Comparison of ENCODE assay signal across 8 cellular contexts in the genomic region with DNA sequence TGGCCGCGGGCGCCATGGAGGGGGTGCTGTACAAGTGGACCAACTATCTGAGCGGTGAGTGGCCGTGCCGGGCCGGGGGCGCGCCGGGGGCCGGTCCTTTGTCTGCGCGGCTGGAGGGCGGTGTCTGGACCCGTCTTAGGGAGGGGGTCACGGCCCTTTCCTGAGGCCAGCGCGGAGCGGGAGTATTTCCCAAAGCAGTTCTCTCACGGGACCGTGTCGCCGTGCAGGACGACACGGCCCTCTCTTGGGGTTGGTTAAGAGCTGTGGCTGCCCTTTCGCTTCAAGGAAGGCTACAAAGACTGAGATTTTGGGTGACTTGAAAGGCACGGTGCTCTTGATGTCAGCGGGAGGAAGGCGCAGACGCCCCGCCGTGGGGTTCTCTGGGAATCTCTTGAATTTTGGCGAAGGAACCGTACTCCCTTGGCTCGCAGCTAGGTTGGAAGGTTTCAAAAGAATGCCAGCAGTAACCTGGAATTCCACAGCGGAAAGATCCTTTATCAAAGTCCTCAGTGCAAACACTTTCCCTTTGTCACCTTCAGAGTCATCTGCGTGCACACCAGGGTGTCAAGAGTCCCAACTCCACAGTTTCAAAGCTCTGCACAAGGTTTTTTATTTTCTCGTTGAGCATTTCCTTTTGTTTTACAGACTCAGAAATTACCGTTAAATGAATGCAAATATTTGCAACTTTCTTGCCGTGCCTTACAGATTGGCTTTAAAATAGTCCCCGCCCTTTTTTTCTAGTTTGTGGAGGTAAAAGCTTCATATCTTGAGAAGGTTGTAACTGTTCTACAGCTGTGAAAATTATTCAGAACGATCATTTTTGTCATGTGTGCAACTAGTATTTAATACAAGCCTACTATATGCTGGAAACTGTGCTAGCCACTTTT.
DNase-seq lines count a peak whose midpoint lies in the region; ATAC-seq lines count a peak whose summit lies in the region.

No MANE protein-coding gene starts in this region.

- ATAC-seq in GM19043 (IDR thresholded peaks at IDR 0.05; ENCODE audit: low read depth, unreplicated experiment) (peak; percentile 17), HG03159 (IDR thresholded peaks at IDR 0.05; ENCODE audit: unreplicated experiment) (peak; percentile 14)
- peak; percentile 19 for ATAC-seq in stimulated activated naive CD8-positive, alpha-beta T cell treated with anti-CD3 and anti-CD28 coated beads, Interleukin-15, Interleukin-2, amounts not matched to agents 100 U/mL and 50 U/mL, for 24 hours

- peak; percentile 83 for DNase-seq in DMS 273 (lab: John Stamatoyannopoulos, UW; ENCODE audit: unreplicated experiment)
- peak; percentile 56 for DNase-seq in SHP77 treated with DMSO at 0.1 percent for 48 hours (lab: John Stamatoyannopoulos, UW)
- DNase-seq in cerebellar cortex (ENCODE audit: low spot score): peak; percentile 65
- peak; percentile 78 for DNase-seq in left kidney (ENCODE audit: low read depth, low spot score)
- DNase-seq in stimulated activated naive CD8-positive, alpha-beta T cell treated with anti-CD3 and anti-CD28 coated beads, Interleukin-15, Interleukin-2, amounts not matched to agents 100 U/mL and 50 U/mL, for 24 hours: peak; percentile 40
- no peak for DNase-seq in NCI-H1694 treated with DMSO at 0.1 percent for 48 hours (lab: John Stamatoyannopoulos, UW)
